Comparison of ENCODE assay signal across 25 cellular contexts in genomic region chr1:203444077-203444683, GRCh38. TPM values are rescaled to one million over a fixed set of nuclear protein-coding genes. Genes with fewer than 3 reads are reported as not detected.
A peak's percentile ranks its signal among the peaks of the same experiment; 100 is the strongest.
DNase-seq lines count a peak whose midpoint lies in the region; ATAC-seq and TF ChIP-seq lines count a peak whose summit lies in the region.
"Had no signal": no experiment of that assay in that cellular context is flagged by ENCODE, and none has a peak within 500 bp of the region (broad histone marks: within the 10 kb centered on the region; RNA-seq: fewer than 3 reads in every experiment).

No MANE protein-coding gene starts in this region.

- H3K4me2 ChIP-seq in PC-3 (ENCODE audit: low read length), result no peak overlapping the region
- no peak overlapping the region for H3K4me2 ChIP-seq in neuronal stem cell (ENCODE audit: insufficient read depth, low read length, poor library complexity, severe bottlenecking)

- no peak overlapping the region for H2AK5ac ChIP-seq in neuronal stem cell (ENCODE audit: low read depth, low read length)

- H2AFZ ChIP-seq in PC-3 (ENCODE audit: low read length) (no peak overlapping the region), neuronal stem cell (ENCODE audit: low read length) (no peak overlapping the region)

- H3K4me3 ChIP-seq in PC-3 (ENCODE audit: low read length) (no peak overlapping the region), neuronal stem cell (ENCODE audit: low read length in 2 of 2) (no peak overlapping the region)
- H3K4me3 ChIP-seq: lung had no signal

- intact Hi-C loops in PC-3 (cut with micrococcal nuclease), result loop anchor here (5.0 kb wide), 1 partner anchor 177 kb away; no protein-coding TSS in a partner anchor

- H3K27ac Mint-ChIP-seq in activated naive CD4-positive, alpha-beta T cell treated with anti-CD3 and anti-CD28 coated beads, Interleukin-2, amount 10 ng/mL, durations not matched to agents 7 days and 5 days, result no peak overlapping the region
- H3K27ac Mint-ChIP-seq: activated CD8-positive, alpha-beta T cell treated with anti-CD3 and anti-CD28 coated beads, Interleukin-2, amount 10 ng/mL, durations not matched to agents 7 days and 5 days had no signal

- no TSS peak for BruUV-seq in PC-3 (replicated peaks; lab: Mats Ljungman, UMichigan)

- H2BK5ac ChIP-seq in neuronal stem cell (ENCODE audit: low read length), result no peak overlapping the region

- H3K27me3 ChIP-seq in PC-3 (ENCODE audit: low read length) (peaks cover 85% of the 10 kb centered on the region), neuronal stem cell (ENCODE audit: control insufficient read depth in 3 of 3, insufficient read depth in 3 of 3, low read depth in 1 of 3, low read length in 3 of 3) (peaks cover 0 to 83% (median 0%) of the 10 kb centered on the region in 3 experiments)

- peaks cover 1% of the 10 kb centered on the region for H3K9me3 Mint-ChIP-seq in activated naive CD4-positive, alpha-beta T cell treated with anti-CD3 and anti-CD28 coated beads, Interleukin-2, amount 10 ng/mL, durations not matched to agents 7 days and 5 days

- no peaks in the 10 kb centered on the region for H3K9me2 ChIP-seq in PC-3 (replicated peaks; ENCODE audit: low read length)

- no peak overlapping the region for H3K14ac ChIP-seq in neuronal stem cell (ENCODE audit: low read length)

- no peak overlapping the region for H4K8ac ChIP-seq in neuronal stem cell (ENCODE audit: low read depth, low read length)

- H2BK12ac ChIP-seq in neuronal stem cell (ENCODE audit: low read length), result no peak overlapping the region

- ATAC-seq in PC-3 (no peak), HG02981 (IDR thresholded peaks at IDR 0.05; ENCODE audit: unreplicated experiment) (no peak)
- ATAC-seq: activated CD8-positive, alpha-beta T cell treated with anti-CD3 and anti-CD28 coated beads, Interleukin-2, amount 10 ng/mL, durations not matched to agents 7 days and 5 days had no signal

- H3K4me1 Mint-ChIP-seq in activated naive CD4-positive, alpha-beta T cell treated with anti-CD3 and anti-CD28 coated beads, Interleukin-2, amount 10 ng/mL, durations not matched to agents 7 days and 5 days, result no peaks in the 10 kb centered on the region

- H4K91ac ChIP-seq in neuronal stem cell (ENCODE audit: low read depth, low read length, poor library complexity), result no peak overlapping the region

- peaks cover 60% of the 10 kb centered on the region for H3K27me3 Mint-ChIP-seq in activated naive CD4-positive, alpha-beta T cell treated with anti-CD3 and anti-CD28 coated beads, Interleukin-2, amount 10 ng/mL, durations not matched to agents 7 days and 5 days

- peak; percentile 96 for DNase-seq in NCI-H2171 (lab: John Stamatoyannopoulos, UW)
- DNase-seq in PC-3, result peak; percentile 16
- DNase-seq in neuronal stem cell (ENCODE audit: low spot score), result no peak
- no peak for DNase-seq in DMS53 treated with DMSO at 0.1 percent for 48 hours (lab: John Stamatoyannopoulos, UW; ENCODE audit: unreplicated experiment)
- no peak for DNase-seq in activated naive CD4-positive, alpha-beta T cell treated with anti-CD3 and anti-CD28 coated beads, Interleukin-2, amount 10 ng/mL, durations not matched to agents 7 days and 5 days
- DNase-seq in activated CD4-positive, alpha-beta T cell treated with anti-CD3 and anti-CD28 coated beads for 48 hours, result no peak
- DNase-seq: activated CD8-positive, alpha-beta T cell treated with anti-CD3 and anti-CD28 coated beads, Interleukin-2, amount 10 ng/mL, durations not matched to agents 7 days and 5 days; activated naive CD4-positive, alpha-beta T cell; activated T-cell treated with anti-CD3 and anti-CD28 coated beads, Interleukin-2, amount 50 U/mL, for 1 hour; AML-193; anterior cingulate cortex; caudate nucleus; foreskin melanocyte; hypothalamus; IMR-90; islet precursor cell; NCI-H2081; occipital lobe; retina; stimulated activated CD4-positive, alpha-beta T cell treated with anti-CD3 and anti-CD28 coated beads, Interleukin-12 subunit alpha, Interleukin-12 subunit beta, amount 100 ng/mL, for 4 hours had no signal

- CTCF ChIA-PET in PC-3 (lab: Charles Lee), result no interaction called here
- CTCF ChIA-PET in activated naive CD4-positive, alpha-beta T cell treated with anti-CD3 and anti-CD28 coated beads, Interleukin-2, amount 10 ng/mL, durations not matched to agents 7 days and 5 days (lab: Charles Lee), result no interaction called here

- H3K36me3 Mint-ChIP-seq in activated naive CD4-positive, alpha-beta T cell treated with anti-CD3 and anti-CD28 coated beads, Interleukin-2, amount 10 ng/mL, durations not matched to agents 7 days and 5 days, result no peaks in the 10 kb centered on the region

- no peaks in the 10 kb centered on the region for H3F3A ChIP-seq in PC-3 (ENCODE audit: low read length, unreplicated experiment)

- no peaks in the 10 kb centered on the region for H4K20me1 ChIP-seq in PC-3 (ENCODE audit: low read length)

- no peaks in the 10 kb centered on the region for H3K36me3 ChIP-seq in PC-3 (ENCODE audit: low read depth, low read length)
- H3K36me3 ChIP-seq in neuronal stem cell (replicated peaks in 1 of 2; ENCODE audit: control insufficient read depth in 2 of 2, insufficient read depth in 2 of 2, low read length in 2 of 2), result no peaks in the 10 kb centered on the region

- no peak overlapping the region for H3K4me3 Mint-ChIP-seq in activated naive CD4-positive, alpha-beta T cell treated with anti-CD3 and anti-CD28 coated beads, Interleukin-2, amount 10 ng/mL, durations not matched to agents 7 days and 5 days
- H3K4me3 Mint-ChIP-seq: activated CD8-positive, alpha-beta T cell treated with anti-CD3 and anti-CD28 coated beads, Interleukin-2, amount 10 ng/mL, durations not matched to agents 7 days and 5 days had no signal

- H3K23ac ChIP-seq in neuronal stem cell (ENCODE audit: low read depth, low read length, poor library complexity), result no peak overlapping the region

- H3K4me1 ChIP-seq in PC-3 (ENCODE audit: insufficient read depth, low read length), result no peaks in the 10 kb centered on the region
- H3K4me1 ChIP-seq in neuronal stem cell (ENCODE audit: control insufficient read depth in 2 of 2, insufficient read depth in 1 of 2, low read depth in 1 of 2, low read length in 2 of 2), result peaks cover 1 to 11% of the 10 kb centered on the region in 2 donors

- H3K18ac ChIP-seq in neuronal stem cell (ENCODE audit: low read length), result peak overlapping the region; percentile 55

- H3K9ac ChIP-seq in PC-3 (ENCODE audit: low read length) (no peak overlapping the region), neuronal stem cell (ENCODE audit: low read depth, low read length, poor library complexity) (no peak overlapping the region)

- TF ChIP-seq CTCF in GM12873 (IDR thresholded peaks at IDR 0.05; ENCODE audit: insufficient read depth, low read depth, low read length, missing control alignments) (peak; percentile 23), PC-3 (conservative IDR thresholded peaks at IDR 0.05; ENCODE audit: low read depth, low read length) (peak; percentile 48)

- WGBS in neuronal stem cell (ENCODE audit: extremely low coverage in 2 of 2, insufficient read length in 2 of 2, insufficient replicate concordance in 1 of 2), 2 donors, result no CpG with 5 or more reads among the region's 2 CpGs

- POLR2A ChIA-PET in PC-3 (lab: Charles Lee; ENCODE audit: unreplicated experiment), result no interaction called here

- H3K27ac ChIP-seq in PC-3 (ENCODE audit: low read length), result no peak overlapping the region
- no peak overlapping the region for H3K27ac ChIP-seq in neuronal stem cell (replicated peaks; ENCODE audit: low read length)

- H3K9me3 ChIP-seq in PC-3 (ENCODE audit: low read length) (no peaks in the 10 kb centered on the region), neuronal stem cell (replicated peaks in 1 of 2; ENCODE audit: control insufficient read depth in 2 of 2, insufficient read depth in 1 of 2, low read depth in 1 of 2, low read length in 2 of 2) (peaks cover 0 to 5% of the 10 kb centered on the region in 2 donors)

- no peaks in the 10 kb centered on the region for H3K79me2 ChIP-seq in PC-3 (ENCODE audit: low read length)

- H2BK15ac ChIP-seq in neuronal stem cell (ENCODE audit: low read length), result no peak overlapping the region

- H3K79me1 ChIP-seq in neuronal stem cell (ENCODE audit: low read depth, low read length), result no peaks in the 10 kb centered on the region

- no peak overlapping the region for H3K4ac ChIP-seq in neuronal stem cell (ENCODE audit: low read length)

- H2BK120ac ChIP-seq in neuronal stem cell (ENCODE audit: low read depth, low read length), result no peak overlapping the region

RNA-seq across cellular contexts. Expression of gene PRELP, which starts 31.4 kb away (rescaled TPM):
- total RNA-seq in PC-3 (2014; rRNA removed), result not detected in 2 replicates
- 3.9 TPM for polyA plus RNA-seq in neuronal stem cell (2013, experiment 1 of 2)
- polyA plus RNA-seq in neuronal stem cell (2013, experiment 2 of 2), result 4.0 TPM
- total RNA-seq: activated CD8-positive, alpha-beta T cell treated with anti-CD3 and anti-CD28 coated beads, Interleukin-2, amount 10 ng/mL, durations not matched to agents 7 days and 5 days; epithelial cell of proximal tubule; IMR-90 had no signal

RNA-seq across cellular contexts. Expression of gene OPTC, which starts 49.8 kb away (rescaled TPM):
- total RNA-seq in PC-3 (2014; rRNA removed), result not detected in 2 replicates
- 0.11 TPM for polyA plus RNA-seq in neuronal stem cell (2013, experiment 1 of 2)
- polyA plus RNA-seq in neuronal stem cell (2013, experiment 2 of 2), result 0.08 TPM
- total RNA-seq: activated CD8-positive, alpha-beta T cell treated with anti-CD3 and anti-CD28 coated beads, Interleukin-2, amount 10 ng/mL, durations not matched to agents 7 days and 5 days; epithelial cell of proximal tubule; IMR-90; lung; occipital lobe; ureter had no signal
- polyA plus RNA-seq: IMR-90, lung had no signal

Comparison
In these comparisons a context has a peak if more than half of its experiments do, and no peak if none do; other contexts are left out.
1. DNase-seq: peak in NCI-H2171 (single experiment) and PC-3 (single experiment); none in neuronal stem cell (single experiment), DMS53 treated with DMSO at 0.1 percent for 48 hours (single experiment), activated naive CD4-positive, alpha-beta T cell treated with anti-CD3 and anti-CD28 coated beads, Interleukin-2, amount 10 ng/mL, durations not matched to agents 7 days and 5 days (single experiment) and activated CD4-positive, alpha-beta T cell treated with anti-CD3 and anti-CD28 coated beads for 48 hours (single experiment).